Comparison of ENCODE assay signal across 6 cellular contexts in the genomic region with DNA sequence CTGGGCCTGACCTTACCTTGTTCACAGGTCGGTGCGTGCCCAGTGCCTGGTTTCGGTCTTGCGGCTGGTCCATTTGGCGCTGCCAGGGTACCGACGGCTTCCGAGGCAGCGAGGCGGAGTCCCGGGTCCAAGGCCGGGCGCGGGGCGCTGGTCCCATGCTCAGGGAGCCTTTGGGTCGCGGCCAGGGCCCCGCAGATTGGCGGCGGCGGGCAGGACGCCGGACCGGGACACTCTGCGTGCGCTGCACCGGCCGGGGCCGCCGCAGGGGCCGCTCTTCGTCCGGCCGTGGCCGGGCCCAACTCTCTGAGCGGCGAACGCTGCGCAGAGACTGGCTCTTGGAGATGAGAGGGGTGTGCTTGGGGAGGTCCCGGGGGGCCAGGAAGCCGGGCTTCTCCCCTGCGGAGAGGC. TPM values are rescaled to one million over a fixed set of nuclear protein-coding genes. Genes with fewer than 3 reads are reported as not detected.
DNase-seq lines count a peak whose midpoint lies in the region; TF ChIP-seq lines count a peak whose summit lies in the region.

No MANE protein-coding gene starts in this region.

- no peaks in the 10 kb centered on the region; the same call in 1 of the 2 replicates for H3K4me1 ChIP-seq in GM23248 (ENCODE audit: insufficient read depth)

- H3K27ac ChIP-seq in GM23248: no peak overlapping the region

- H3K9me3 ChIP-seq in GM23248 (ENCODE audit: low read depth): no peaks in the 10 kb centered on the region

- no peaks in the 10 kb centered on the region for H3K36me3 Mint-ChIP-seq in neural crest cell (ENCODE audit: low read depth)

- peaks cover 22% of the 10 kb centered on the region; the same call in 1 of the 2 replicates for H3F3A ChIP-seq in GM23248 (ENCODE audit: insufficient read depth)

- peaks cover 3% of the 10 kb centered on the region for H3K9me3 Mint-ChIP-seq in neural crest cell

- H3K9ac ChIP-seq in GM23248: peak overlapping the region; percentile 12

- H3K4me1 Mint-ChIP-seq in neural crest cell: peaks cover 24% of the 10 kb centered on the region

- in situ Hi-C loops in GM23248 (cut with MboI): no loop called here

- no peaks in the 10 kb centered on the region for H3K9me2 ChIP-seq in GM23248 (ENCODE audit: insufficient read depth)

- H3K36me3 ChIP-seq in GM23248 (ENCODE audit: low read depth): no peaks in the 10 kb centered on the region

- peaks cover 17% of the 10 kb centered on the region for H3K27me3 ChIP-seq in GM23248 (replicated peaks; ENCODE audit: insufficient read depth)

- no peak overlapping the region for H3K27ac Mint-ChIP-seq in neural crest cell (ENCODE audit: unreplicated experiment)

- H2AFZ ChIP-seq in GM23248: peak overlapping the region; percentile 67

- TF ChIP-seq CTCF in epithelial cell of proximal tubule (conservative IDR thresholded peaks at IDR 0.05; ENCODE audit: low read depth, low read length) (peak; percentile 34), neural crest cell (conservative IDR thresholded peaks at IDR 0.05) (peak; percentile 29)

- no peaks in the 10 kb centered on the region for H3K79me2 ChIP-seq in GM23248 (ENCODE audit: insufficient read depth)

- 5% methylated on average over 33 to 40 of the region's 42 CpGs for WGBS in GM23248 (ENCODE audit: low coverage in 1 of 2, low lambda C conversion rate in 2 of 2, missing lambda C conversion rate in 2 of 2), 2 experiments

- peak overlapping the region; percentile 71 for H3K4me3 Mint-ChIP-seq in neural crest cell

- H3K4me2 ChIP-seq in GM23248 (ENCODE audit: unreplicated experiment): peak overlapping the region; percentile 78

- no peaks in the 10 kb centered on the region for H4K20me1 ChIP-seq in GM23248 (ENCODE audit: insufficient read depth)

- peak overlapping the region; percentile 60 for H3K4me3 ChIP-seq in GM23248
- peak overlapping the region; percentile 62 for H3K4me3 ChIP-seq in epithelial cell of proximal tubule (ENCODE audit: low read depth, low read length)

- peak; percentile 63 for DNase-seq in GM23248
- DNase-seq in epithelial cell of proximal tubule (ENCODE audit: low read depth): no peak
- no peak for DNase-seq in neural crest cell (ENCODE audit: low read depth, low spot score)
- no peak for DNase-seq in cortex of kidney (lab: John Stamatoyannopoulos, UW)
- DNase-seq in stimulated activated CD4-positive, alpha-beta T cell treated with anti-CD3 and anti-CD28 coated beads, Interleukin-12 subunit alpha, Interleukin-12 subunit beta, amount 100 ng/mL, for 4 hours: no peak
- no peak for DNase-seq in NCI-H446 (lab: John Stamatoyannopoulos, UW)

- peaks cover 65% of the 10 kb centered on the region for H3K27me3 Mint-ChIP-seq in neural crest cell (ENCODE audit: low read depth)

RNA-seq across cellular contexts. Expression of gene WIZ, which starts 3.3 kb away (rescaled TPM):
- 18.8 and 22.0 TPM in 2 replicates for total RNA-seq in GM23248 (2014; rRNA removed; shearing (Covaris generic))
- 6.1 and 6.9 TPM in 2 replicates for polyA plus RNA-seq in GM23248 (2016; fragmentation: Nextera tagmentation; extraction: Ambion mirVana)
- total RNA-seq in epithelial cell of proximal tubule (19.9 and 32.5 TPM in 2 replicates), neural crest cell (77.1 and 80.2 TPM in 2 replicates)

RNA-seq across cellular contexts. Expression of gene RASAL3, which starts 11.2 kb away (rescaled TPM):
- not detected in 2 replicates for total RNA-seq in GM23248 (2014; rRNA removed; shearing (Covaris generic))
- not detected in 2 replicates for polyA plus RNA-seq in GM23248 (2016; fragmentation: Nextera tagmentation; extraction: Ambion mirVana)
- not detected in 2 replicates for total RNA-seq in epithelial cell of proximal tubule
- not detected in 2 replicates for total RNA-seq in neural crest cell

RNA-seq across cellular contexts. Expression of gene PGLYRP2, which starts 26.2 kb away (rescaled TPM):
- not detected in 2 replicates for total RNA-seq in GM23248 (2014; rRNA removed; shearing (Covaris generic))
- polyA plus RNA-seq in GM23248 (2016; fragmentation: Nextera tagmentation; extraction: Ambion mirVana): not detected in 2 replicates
- not detected in 2 replicates for total RNA-seq in epithelial cell of proximal tubule
- not detected in 2 replicates for total RNA-seq in neural crest cell

RNA-seq across cellular contexts. Expression of gene AKAP8L, which starts 34.3 kb away (rescaled TPM):
- total RNA-seq in GM23248 (2014; rRNA removed; shearing (Covaris generic)): 37.4 and 38.3 TPM in 2 replicates
- polyA plus RNA-seq in GM23248 (2016; fragmentation: Nextera tagmentation; extraction: Ambion mirVana): 21.5 and 21.9 TPM in 2 replicates
- total RNA-seq in epithelial cell of proximal tubule (52.2 and 89.9 TPM in 2 replicates), neural crest cell (154 and 163 TPM in 2 replicates)

RNA-seq across cellular contexts. Expression of gene CYP4F22, which starts 55.2 kb away (rescaled TPM):
- not detected in 2 replicates for total RNA-seq in GM23248 (2014; rRNA removed; shearing (Covaris generic))
- polyA plus RNA-seq in GM23248 (2016; fragmentation: Nextera tagmentation; extraction: Ambion mirVana): not detected in 2 replicates
- total RNA-seq in epithelial cell of proximal tubule (not detected in 2 replicates), neural crest cell (not detected in 2 replicates)
